In the genomic region with DNA sequence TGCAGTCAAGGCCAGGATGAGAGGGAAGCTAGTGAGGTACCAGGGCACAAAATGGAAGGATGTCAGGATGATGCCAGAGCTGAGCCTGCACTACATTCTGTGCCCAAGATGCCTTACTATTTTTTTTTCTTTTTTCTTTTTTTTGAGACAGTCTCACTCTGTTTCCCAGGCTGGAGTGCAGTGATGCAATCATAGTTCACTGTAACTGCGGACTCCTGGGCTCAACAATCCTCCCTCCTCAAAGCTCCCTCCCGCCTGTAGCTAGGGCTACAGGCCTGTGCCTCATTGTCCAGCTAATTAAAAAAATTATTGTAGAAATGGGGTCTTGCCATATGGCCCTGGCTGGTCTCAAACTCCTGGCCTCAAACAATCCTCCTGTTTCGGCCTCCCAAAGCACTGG, we compare ENCODE assay signal across 25 cellular contexts. TPM values are rescaled to one million over a fixed set of nuclear protein-coding genes. Genes with fewer than 3 reads are reported as not detected.
"Had no signal": no experiment of that assay in that cellular context is flagged by ENCODE, and none has a peak within 500 bp of the region (broad histone marks: within the 10 kb centered on the region; RNA-seq: fewer than 3 reads in every experiment).

No MANE protein-coding gene starts in this region.

- ATAC-seq: mucosa of descending colon; naive thymus-derived CD4-positive, alpha-beta T cell; natural killer cell treated with Interleukin-12 subunit alpha and Interleukin-12 subunit beta and Interleukin-15 and Interleukin-18, amount 100 ng/mL, for 72 hours; right cardiac atrium; stimulated activated effector memory CD8-positive, alpha-beta T cell treated with anti-CD3 and anti-CD28 coated beads, Interleukin-12 subunit alpha, Interleukin-12 subunit beta, amount 100 ng/mL, for 72 hours; upper lobe of right lung had no signal

- DNase-seq: left ventricle myocardium inferior; mesendoderm; midbrain; mucosa of descending colon; naive thymus-derived CD4-positive, alpha-beta T cell; ovary; retina; right cardiac atrium; spleen; stimulated activated CD4-positive, alpha-beta T cell treated with anti-CD3 and anti-CD28 coated beads, Interleukin-4, amount 100 ng/mL, for 24 hours; stimulated activated naive CD4-positive, alpha-beta T cell; trophoblast cell; upper lobe of right lung had no signal

- H3K36me3 Mint-ChIP-seq: naive thymus-derived CD4-positive, alpha-beta T cell; natural killer cell treated with Interleukin-12 subunit alpha and Interleukin-12 subunit beta and Interleukin-15 and Interleukin-18, amount 100 ng/mL, for 72 hours; stimulated activated effector memory CD8-positive, alpha-beta T cell treated with anti-CD3 and anti-CD28 coated beads, Interleukin-12 subunit alpha, Interleukin-12 subunit beta, amount 100 ng/mL, for 72 hours had no signal

- H3K4me1 Mint-ChIP-seq: naive thymus-derived CD4-positive, alpha-beta T cell; stimulated activated effector memory CD8-positive, alpha-beta T cell treated with anti-CD3 and anti-CD28 coated beads, Interleukin-12 subunit alpha, Interleukin-12 subunit beta, amount 100 ng/mL, for 72 hours had no signal

- H3K4me3 Mint-ChIP-seq: naive thymus-derived CD4-positive, alpha-beta T cell; natural killer cell treated with Interleukin-12 subunit alpha and Interleukin-12 subunit beta and Interleukin-15 and Interleukin-18, amount 100 ng/mL, for 72 hours; stimulated activated effector memory CD8-positive, alpha-beta T cell treated with anti-CD3 and anti-CD28 coated beads, Interleukin-12 subunit alpha, Interleukin-12 subunit beta, amount 100 ng/mL, for 72 hours; stimulated activated naive CD8-positive, alpha-beta T cell treated with anti-CD3 and anti-CD28 coated beads, Interleukin-15, Interleukin-2, amounts not matched to agents 100 ng/mL and 50 ng/mL, for 24 hours had no signal

- H3K27ac Mint-ChIP-seq: naive thymus-derived CD4-positive, alpha-beta T cell; natural killer cell treated with Interleukin-12 subunit alpha and Interleukin-12 subunit beta and Interleukin-15 and Interleukin-18, amount 100 ng/mL, for 72 hours; stimulated activated effector memory CD8-positive, alpha-beta T cell treated with anti-CD3 and anti-CD28 coated beads, Interleukin-12 subunit alpha, Interleukin-12 subunit beta, amount 100 ng/mL, for 72 hours; stimulated activated naive CD8-positive, alpha-beta T cell treated with anti-CD3 and anti-CD28 coated beads, Interleukin-15, Interleukin-2, amounts not matched to agents 100 ng/mL and 50 ng/mL, for 24 hours had no signal

- H3K9me3 ChIP-seq: left ventricle myocardium inferior, mucosa of descending colon, ovary, prostate gland, sigmoid colon, spleen, suprapubic skin, thoracic aorta, tibial artery, upper lobe of right lung had no signal

- H3K4me3 ChIP-seq: left ventricle myocardium inferior, lung, mucosa of descending colon, ovary, prostate gland, sigmoid colon, spleen, suprapubic skin, thoracic aorta, tibial artery, upper lobe of right lung had no signal

- H3K27me3 ChIP-seq: ovary, suprapubic skin, upper lobe of right lung had no signal

- FAIRE-seq: small intestine, urothelium cell line had no signal

- H3K27ac ChIP-seq: left ventricle myocardium inferior, ovary, prostate gland, sigmoid colon, spleen, suprapubic skin, thoracic aorta, tibial artery, upper lobe of right lung had no signal

- H3K4me1 ChIP-seq: prostate gland, upper lobe of right lung had no signal

- H3K36me3 ChIP-seq: left ventricle myocardium inferior, ovary, prostate gland, sigmoid colon, spleen, suprapubic skin, thoracic aorta, tibial artery, upper lobe of right lung had no signal

- H3K9me3 Mint-ChIP-seq: naive thymus-derived CD4-positive, alpha-beta T cell; natural killer cell treated with Interleukin-12 subunit alpha and Interleukin-12 subunit beta and Interleukin-15 and Interleukin-18, amount 100 ng/mL, for 72 hours; stimulated activated effector memory CD8-positive, alpha-beta T cell treated with anti-CD3 and anti-CD28 coated beads, Interleukin-12 subunit alpha, Interleukin-12 subunit beta, amount 100 ng/mL, for 72 hours; stimulated activated naive CD8-positive, alpha-beta T cell treated with anti-CD3 and anti-CD28 coated beads, Interleukin-15, Interleukin-2, amounts not matched to agents 100 ng/mL and 50 ng/mL, for 24 hours had no signal

RNA-seq across cellular contexts. Expression of a gene that starts 26.6 kb away (rescaled TPM):
- polyA plus RNA-seq: naive thymus-derived CD4-positive, alpha-beta T cell had no signal

RNA-seq across cellular contexts. Expression of a gene that starts 55.3 kb away (rescaled TPM):
- total RNA-seq: naive thymus-derived CD4-positive, alpha-beta T cell; natural killer cell treated with Interleukin-12 subunit alpha and Interleukin-12 subunit beta and Interleukin-15 and Interleukin-18, amount 100 ng/mL, for 72 hours; thoracic aorta had no signal
- polyA plus RNA-seq: naive thymus-derived CD4-positive, alpha-beta T cell; neural cell had no signal
